Comparison of ENCODE assay signal across 8 cellular contexts in the genomic region with DNA sequence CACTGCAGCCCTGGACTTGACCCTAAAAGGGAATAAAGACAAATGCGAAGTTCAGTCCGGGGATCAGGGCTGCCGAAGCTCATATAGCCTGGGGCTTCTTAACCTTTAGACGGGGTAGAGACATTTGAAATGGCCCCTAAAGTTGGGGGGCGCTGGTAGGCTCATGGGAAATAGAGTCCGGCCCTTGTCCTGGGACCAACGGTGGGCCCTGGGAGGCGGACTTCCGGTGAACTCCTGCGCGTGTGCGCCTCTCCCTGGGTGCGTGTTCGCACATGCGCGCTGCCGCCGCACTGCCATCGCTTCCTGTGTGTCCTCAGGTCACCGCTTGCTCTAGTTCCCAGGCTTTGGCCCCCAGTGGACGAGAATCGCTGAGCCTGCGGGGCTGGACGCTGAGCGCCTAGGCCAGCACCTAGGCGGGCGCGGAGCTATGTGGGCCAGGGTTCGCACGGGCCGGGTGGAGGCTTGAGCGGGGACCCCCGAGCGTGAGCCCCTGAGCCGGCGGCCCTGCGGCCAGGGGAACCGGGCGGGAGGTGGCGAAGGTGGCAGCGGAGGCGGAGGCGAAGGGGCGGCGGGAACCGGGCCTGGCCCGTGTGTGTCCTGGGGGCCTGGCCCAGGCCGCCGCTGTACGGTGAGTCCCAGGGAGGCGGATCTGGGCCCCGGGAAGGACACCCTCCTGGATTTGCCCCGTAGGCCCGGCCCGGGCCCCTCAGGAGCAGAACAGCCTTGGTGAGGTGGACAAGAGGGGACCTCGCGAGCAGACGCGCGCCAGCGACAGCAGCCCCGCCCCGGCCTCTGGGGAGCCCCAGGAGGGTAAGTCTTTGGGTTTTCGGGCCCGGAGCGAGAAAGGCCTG. TPM values are rescaled to one million over a fixed set of nuclear protein-coding genes. Genes with fewer than 3 reads are reported as not detected.
DNase-seq lines count a peak whose midpoint lies in the region; ATAC-seq and TF ChIP-seq lines count a peak whose summit lies in the region.

No MANE protein-coding gene starts in this region.

- peak overlapping the region; percentile 92 for H3K4me3 Mint-ChIP-seq in activated T-helper 17 cell treated with anti-CD3 and anti-CD28 coated beads, Interleukin-2, amount 50 U/mL, for 72 hours
- peak overlapping the region; percentile 87 for H3K4me3 Mint-ChIP-seq in natural killer cell

- no peaks in the 10 kb centered on the region for H3K9me3 Mint-ChIP-seq in activated T-helper 17 cell treated with anti-CD3 and anti-CD28 coated beads, Interleukin-2, amount 50 U/mL, for 72 hours
- no peaks in the 10 kb centered on the region for H3K9me3 Mint-ChIP-seq in natural killer cell

- H3K36me3 Mint-ChIP-seq in activated T-helper 17 cell treated with anti-CD3 and anti-CD28 coated beads, Interleukin-2, amount 50 U/mL, for 72 hours (ENCODE audit: low read depth): peaks cover 54% of the 10 kb centered on the region
- no peaks in the 10 kb centered on the region for H3K36me3 Mint-ChIP-seq in natural killer cell

- intact Hi-C loops in natural killer cell (cut with micrococcal nuclease): no loop called here

- H3K27ac Mint-ChIP-seq in activated T-helper 17 cell treated with anti-CD3 and anti-CD28 coated beads, Interleukin-2, amount 50 U/mL, for 72 hours: peak overlapping the region; percentile 96
- H3K27ac Mint-ChIP-seq in natural killer cell: peak overlapping the region; percentile 87 to 91

- no peak for TF ChIP-seq CTCF in natural killer cell (IDR thresholded peaks at IDR 0.05)

- no peaks in the 10 kb centered on the region for H3K27me3 Mint-ChIP-seq in activated T-helper 17 cell treated with anti-CD3 and anti-CD28 coated beads, Interleukin-2, amount 50 U/mL, for 72 hours
- no peaks in the 10 kb centered on the region for H3K27me3 Mint-ChIP-seq in natural killer cell (ENCODE audit: low read depth in 2 of 2)

- peaks cover 4% of the 10 kb centered on the region for H3K4me1 Mint-ChIP-seq in activated T-helper 17 cell treated with anti-CD3 and anti-CD28 coated beads, Interleukin-2, amount 50 U/mL, for 72 hours
- peaks cover 18 to 26% of the 10 kb centered on the region in 2 donors for H3K4me1 Mint-ChIP-seq in natural killer cell

- ATAC-seq in GM21737 (IDR thresholded peaks at IDR 0.05; ENCODE audit: unreplicated experiment): peak; percentile 85
- ATAC-seq in activated T-helper 17 cell treated with anti-CD3 and anti-CD28 coated beads, Interleukin-2, amount 50 U/mL, for 72 hours (replicated peaks): peak; percentile 100
- peak; percentile 95 to 98 (median 96) for ATAC-seq in natural killer cell

- DNase-seq in DMS79 treated with DMSO at 0.1 percent for 48 hours (lab: John Stamatoyannopoulos, UW) (peak; percentile 88), KG1 (lab: John Stamatoyannopoulos, UW) (peak; percentile 81), RKO (ENCODE audit: low spot score) (peak; percentile 95), fibroblast of peridontal ligament (ENCODE audit: extremely low read depth) (peak; percentile 88), natural killer cell (peak; percentile 80)
- peak; percentile 52 to 77 (median 66) for DNase-seq in stimulated activated naive CD4-positive, alpha-beta T cell (lab: John Stamatoyannopoulos, UW)

RNA-seq across cellular contexts. Expression of gene ZNF12, which starts 23.0 kb away (rescaled TPM):
- 10 to 100 TPM; 15.4 to 29.8 TPM for total RNA-seq in activated T-helper 17 cell treated with anti-CD3 and anti-CD28 coated beads, Interleukin-2, amount 50 U/mL, for 72 hours
- total RNA-seq in natural killer cell: 10 to 100 TPM; 27.5 to 38.4 (median 28.1) TPM

RNA-seq across cellular contexts. Expression of gene RSPH10B2, which starts 24.2 kb away (rescaled TPM):
- total RNA-seq in activated T-helper 17 cell treated with anti-CD3 and anti-CD28 coated beads, Interleukin-2, amount 50 U/mL, for 72 hours: under 1 TPM; 0.95 TPM
- total RNA-seq in natural killer cell: under 1 TPM; 0.12 to 0.54 (median 0.33) TPM

Comparison
In these comparisons a context has a peak if more than half of its experiments do, and no peak if none do; other contexts are left out.
1. Peak in every context shown above with its lines: DNase-seq and ATAC-seq.